In the genomic region with DNA sequence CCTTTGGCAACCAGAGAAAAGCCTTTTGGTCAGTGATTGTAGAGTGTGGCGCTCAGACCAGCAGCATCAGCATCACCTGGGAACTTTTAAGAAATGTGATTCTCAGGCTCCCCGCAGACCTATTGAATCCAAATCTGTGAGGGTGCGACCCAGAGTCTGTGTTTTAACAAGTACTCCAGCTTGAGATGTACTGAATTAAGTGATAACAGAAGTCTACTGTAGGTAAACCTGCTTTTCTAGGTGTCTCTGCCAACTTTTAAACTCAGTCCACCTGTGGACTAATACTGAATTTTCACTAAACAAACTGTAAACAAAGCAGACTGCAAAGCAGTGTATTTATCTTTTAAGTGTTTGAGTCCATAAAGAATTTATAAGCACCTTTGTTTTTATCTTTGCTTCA, we compare ENCODE assay signal across 17 cellular contexts. TPM values are rescaled to one million over a fixed set of nuclear protein-coding genes. Genes with fewer than 3 reads are reported as not detected.
DNase-seq lines count a peak whose midpoint lies in the region; ATAC-seq and TF ChIP-seq lines count a peak whose summit lies in the region.
"Had no signal": no experiment of that assay in that cellular context is flagged by ENCODE, and none has a peak within 500 bp of the region (broad histone marks: within the 10 kb centered on the region; RNA-seq: fewer than 3 reads in every experiment).

No MANE protein-coding gene starts in this region.

- peaks cover 95% of the 10 kb centered on the region for H3K79me2 ChIP-seq in Karpas-422 (ENCODE audit: low read length)

- H3K4me2 ChIP-seq in Karpas-422 (ENCODE audit: low read depth, low read length, poor library complexity, severe bottlenecking) = no peak overlapping the region

- ATAC-seq in left cardiac atrium = no peak
- no peak for ATAC-seq in HG03280 (IDR thresholded peaks at IDR 0.05; ENCODE audit: unreplicated experiment)
- ATAC-seq: GM12878 had no signal

- H3K4me1 ChIP-seq in esophagus squamous epithelium (peaks cover 16 to 100% (median 54%) of the 10 kb centered on the region in 3 donors), suprapubic skin (peaks cover 55% of the 10 kb centered on the region), Karpas-422 (ENCODE audit: low read length) (peaks cover 29% of the 10 kb centered on the region)

- TF ChIP-seq POLR2A in esophagus squamous epithelium (IDR thresholded peaks at IDR 0.05) (no peak), suprapubic skin (IDR thresholded peaks at IDR 0.05) (no peak)

- TF ChIP-seq EP300 in suprapubic skin (IDR thresholded peaks at IDR 0.05) = no peak

- no peak for TF ChIP-seq CTCF in VCaP (conservative IDR thresholded peaks at IDR 0.05)
- TF ChIP-seq CTCF in esophagus squamous epithelium (IDR thresholded peaks at IDR 0.05) = no peak
- TF ChIP-seq CTCF in suprapubic skin (IDR thresholded peaks at IDR 0.05) = no peak

- H3K36me3 ChIP-seq in esophagus squamous epithelium (no peaks in the 10 kb centered on the region), suprapubic skin (no peaks in the 10 kb centered on the region), Karpas-422 (ENCODE audit: insufficient read depth, low read length) (no peaks in the 10 kb centered on the region)

- H3K9me3 ChIP-seq in esophagus squamous epithelium (no peaks in the 10 kb centered on the region), suprapubic skin (no peaks in the 10 kb centered on the region), Karpas-422 (ENCODE audit: low read length) (no peaks in the 10 kb centered on the region)
- H3K9me3 ChIP-seq: SJCRH30 had no signal

- H3K27ac ChIP-seq in VCaP (peak overlapping the region; percentile 94), esophagus squamous epithelium (peak overlapping the region in 3 of 4 donors; percentile 11 to 60 (median 49)), suprapubic skin (peak overlapping the region; percentile 20), Karpas-422 (ENCODE audit: low read length) (no peak overlapping the region)

- H3K4me3 ChIP-seq in esophagus squamous epithelium (no peak overlapping the region), suprapubic skin (no peak overlapping the region), Karpas-422 (ENCODE audit: low read length) (no peak overlapping the region)
- H3K4me3 ChIP-seq: GM12878, SJCRH30 had no signal

- WGBS in esophagus squamous epithelium, 2 donors = 39 to 78% methylated on average over 3 of the region's 3 CpGs
- WGBS in suprapubic skin = 61% methylated on average over 3 of the region's 3 CpGs

- intact Hi-C loops in esophagus squamous epithelium (cut with DNase I) = no loop called here
- intact Hi-C loops in left cardiac atrium (cut with DNase I) = no loop called here

- DNase-seq in NCI-H2196 (lab: John Stamatoyannopoulos, UW; ENCODE audit: unreplicated experiment) (peak; percentile 5), NCI-H2196 treated with DMSO at 0.1 percent for 48 hours (lab: John Stamatoyannopoulos, UW; ENCODE audit: unreplicated experiment) (no peak), esophagus squamous epithelium (lab: John Stamatoyannopoulos, UW) (no peak), suprapubic skin (ENCODE audit: low spot score in 2 of 2) (no peak), left cardiac atrium (no peak), Karpas-422 (no peak)
- DNase-seq: DND-41, NCI-H1417, NCI-H1694 treated with DMSO at 0.1 percent for 48 hours, NCI-H2081 treated with DMSO at 0.1 percent for 48 hours, NCI-H226, NCI-H510A treated with DMSO at 0.1 percent for 48 hours, NCI-H774, SJCRH30 had no signal

- H3K9ac ChIP-seq in Karpas-422 (ENCODE audit: low read length) = no peak overlapping the region

- H3K27me3 ChIP-seq in esophagus squamous epithelium = no peaks in the 10 kb centered on the region
- no peaks in the 10 kb centered on the region for H3K27me3 ChIP-seq in suprapubic skin
- H3K27me3 ChIP-seq in Karpas-422 (ENCODE audit: low read length) = no peaks in the 10 kb centered on the region
- H3K27me3 ChIP-seq: SJCRH30 had no signal

- H2AFZ ChIP-seq in Karpas-422 (ENCODE audit: low read length) = no peak overlapping the region

- no peaks in the 10 kb centered on the region for H3K9me2 ChIP-seq in Karpas-422 (replicated peaks; ENCODE audit: insufficient read depth, low read length)

- no peaks in the 10 kb centered on the region for H4K20me1 ChIP-seq in Karpas-422 (ENCODE audit: insufficient read depth, low read depth, low read length)

RNA-seq across cellular contexts. Expression of a gene that starts 43.6 kb away (rescaled TPM):
- 10 to 100 TPM; 38.2 to 46.5 (median 41.2) TPM for total RNA-seq in esophagus squamous epithelium
- total RNA-seq in suprapubic skin = 10 to 100 TPM; 27.9 to 56.6 (median 44.1) TPM
- total RNA-seq in left cardiac atrium = 10 to 100 TPM; 29.9 to 38.6 TPM
- total RNA-seq in Karpas-422 (2014; rRNA removed; shearing (Covaris generic); ENCODE audit: low replicate concordance) = 112 and 116 TPM in 2 replicates
